ENCODE assay signal across 27 cellular contexts in genomic region chrX:36364262-36364661, GRCh38.
"Had no signal": no experiment of that assay in that cellular context is flagged by ENCODE, and none has a peak within 500 bp of the region (broad histone marks: within the 10 kb centered on the region; RNA-seq: fewer than 3 reads in every experiment).

No MANE protein-coding gene starts in this region.

- H3K4me1 ChIP-seq: stomach, suprapubic skin, testis, thyroid gland, tibial artery, tibial nerve, transverse colon, upper lobe of left lung, upper lobe of right lung, uterus, vagina had no signal

- H3K4me1 Mint-ChIP-seq: stimulated activated effector memory CD8-positive, alpha-beta T cell treated with anti-CD3 and anti-CD28 coated beads, Interleukin-12 subunit alpha, Interleukin-12 subunit beta, amount 100 ng/mL, for 72 hours; stimulated activated naive B cell treated with anti-CD40 and anti-IgM and Interleukin-4, amounts not matched to agents 10 μg/mL and 1 μg/mL and 100 μg/mL, for 72 hours; stimulated activated naive CD8-positive, alpha-beta T cell treated with anti-CD3 and anti-CD28 coated beads, Interleukin-15, amount 100 ng/mL, for 72 hours had no signal

- H3K4me3 Mint-ChIP-seq: stimulated activated effector memory CD8-positive, alpha-beta T cell treated with anti-CD3 and anti-CD28 coated beads, Interleukin-12 subunit alpha, Interleukin-12 subunit beta, amount 100 ng/mL, for 72 hours; stimulated activated naive B cell treated with anti-CD40 and anti-IgM and Interleukin-4, amounts not matched to agents 10 μg/mL and 1 μg/mL and 100 μg/mL, for 72 hours; stimulated activated naive CD8-positive, alpha-beta T cell treated with anti-CD3 and anti-CD28 coated beads, Interleukin-15, amount 100 ng/mL, for 72 hours; stimulated activated naive CD8-positive, alpha-beta T cell treated with anti-CD3 and anti-CD28 coated beads, Interleukin-15, Interleukin-2, amounts not matched to agents 100 ng/mL and 50 ng/mL, for 24 hours; type B pancreatic cell had no signal

- FAIRE-seq: urothelium cell line had no signal

- H3K27me3 Mint-ChIP-seq: stimulated activated naive B cell treated with anti-CD40 and anti-IgM and Interleukin-4, amounts not matched to agents 10 μg/mL and 1 μg/mL and 100 μg/mL, for 72 hours; stimulated activated naive CD8-positive, alpha-beta T cell treated with anti-CD3 and anti-CD28 coated beads, Interleukin-15, amount 100 ng/mL, for 72 hours; stimulated activated naive CD8-positive, alpha-beta T cell treated with anti-CD3 and anti-CD28 coated beads, Interleukin-15, Interleukin-2, amounts not matched to agents 100 ng/mL and 50 ng/mL, for 24 hours; type B pancreatic cell had no signal

- H3K27ac Mint-ChIP-seq: stimulated activated effector memory CD8-positive, alpha-beta T cell treated with anti-CD3 and anti-CD28 coated beads, Interleukin-12 subunit alpha, Interleukin-12 subunit beta, amount 100 ng/mL, for 72 hours; stimulated activated naive B cell treated with anti-CD40 and anti-IgM and Interleukin-4, amounts not matched to agents 10 μg/mL and 1 μg/mL and 100 μg/mL, for 72 hours; stimulated activated naive CD8-positive, alpha-beta T cell treated with anti-CD3 and anti-CD28 coated beads, Interleukin-15, amount 100 ng/mL, for 72 hours; stimulated activated naive CD8-positive, alpha-beta T cell treated with anti-CD3 and anti-CD28 coated beads, Interleukin-15, Interleukin-2, amounts not matched to agents 100 ng/mL and 50 ng/mL, for 24 hours; type B pancreatic cell had no signal

- H3K36me3 ChIP-seq: stomach, suprapubic skin, thoracic aorta, thyroid gland, tibial artery, tibial nerve, transverse colon, upper lobe of left lung, upper lobe of right lung, uterus, vagina had no signal

- H3K9me3 ChIP-seq: suprapubic skin, testis, thoracic aorta, thyroid gland, transverse colon, upper lobe of right lung, uterus, vagina had no signal

- H3K4me3 ChIP-seq: stomach, suprapubic skin, testis, thoracic aorta, thyroid gland, tibial artery, tibial nerve, transverse colon, upper lobe of left lung, upper lobe of right lung, uterus, vagina had no signal

- H3K9me3 Mint-ChIP-seq: stimulated activated effector memory CD8-positive, alpha-beta T cell treated with anti-CD3 and anti-CD28 coated beads, Interleukin-12 subunit alpha, Interleukin-12 subunit beta, amount 100 ng/mL, for 72 hours; stimulated activated naive CD8-positive, alpha-beta T cell treated with anti-CD3 and anti-CD28 coated beads, Interleukin-15, amount 100 ng/mL, for 72 hours; type B pancreatic cell had no signal

- ATAC-seq: stimulated activated effector memory CD8-positive, alpha-beta T cell treated with anti-CD3 and anti-CD28 coated beads, Interleukin-12 subunit alpha, Interleukin-12 subunit beta, amount 100 ng/mL, for 72 hours; stimulated activated naive B cell treated with anti-CD40 and anti-IgM and Interleukin-4, amounts not matched to agents 10 μg/mL and 1 μg/mL and 100 μg/mL, for 72 hours; stimulated activated naive CD8-positive, alpha-beta T cell treated with anti-CD3 and anti-CD28 coated beads, Interleukin-15, amount 100 ng/mL, for 72 hours; stimulated activated naive CD8-positive, alpha-beta T cell treated with anti-CD3 and anti-CD28 coated beads, Interleukin-15, Interleukin-2, amounts not matched to agents 100 U/mL and 50 U/mL, for 24 hours; upper lobe of right lung had no signal

- H3K27ac ChIP-seq: stomach, suprapubic skin, testis, thoracic aorta, thyroid gland, tibial artery, tibial nerve, transverse colon, upper lobe of left lung, upper lobe of right lung, uterus, vagina had no signal

- DNase-seq: stimulated activated CD4-positive, alpha-beta T cell treated with anti-CD3 and anti-CD28 coated beads, Interleukin-2, amount 100 ng/mL, for 48 hours; stimulated activated CD4-positive, alpha-beta T cell treated with anti-CD3 and anti-CD28 coated beads, Interleukin-4, amount 100 ng/mL, for 1 hour; stimulated activated CD4-positive, alpha-beta T cell treated with anti-CD3 and anti-CD28 coated beads, Interleukin-4, amount 100 ng/mL, for 24 hours; stimulated activated CD4-positive, alpha-beta T cell treated with anti-CD3 and anti-CD28 coated beads, Interleukin-4, amount 100 ng/mL, for 4 hours; stimulated activated CD8-positive, alpha-beta memory T cell treated with anti-CD3 and anti-CD28 coated beads, Interleukin-4, amount 100 ng/mL, for 48 hours; stimulated activated naive B cell treated with anti-CD40 and anti-IgM and Interleukin-4, amounts not matched to agents 10 μg/mL and 1 μg/mL and 100 μg/mL, for 72 hours; stimulated activated naive CD4-positive, alpha-beta T cell; stimulated activated naive CD4-positive, alpha-beta T cell treated with Interleukin-2 at 50 U/mL for 16 hours; stimulated activated naive CD8-positive, alpha-beta T cell treated with anti-CD3 and anti-CD28 coated beads, Interleukin-15, amount 100 ng/mL, for 72 hours; stimulated activated naive CD8-positive, alpha-beta T cell treated with anti-CD3 and anti-CD28 coated beads, Interleukin-15, Interleukin-2, amounts not matched to agents 100 U/mL and 50 U/mL, for 24 hours; stomach; substantia nigra; testis; thyroid gland; tibial artery; transverse colon; upper lobe of left lung; upper lobe of right lung; uterus had no signal

- H3K36me3 Mint-ChIP-seq: stimulated activated effector memory CD8-positive, alpha-beta T cell treated with anti-CD3 and anti-CD28 coated beads, Interleukin-12 subunit alpha, Interleukin-12 subunit beta, amount 100 ng/mL, for 72 hours; stimulated activated naive B cell treated with anti-CD40 and anti-IgM and Interleukin-4, amounts not matched to agents 10 μg/mL and 1 μg/mL and 100 μg/mL, for 72 hours; type B pancreatic cell had no signal

- H3K27me3 ChIP-seq: stomach, suprapubic skin, testis, thyroid gland, tibial artery, tibial nerve, transverse colon, upper lobe of left lung, upper lobe of right lung, uterus, vagina had no signal
